ENCODE assay signal across 3 cellular contexts in genomic region chr17:12034538-12034937, GRCh38.
TF ChIP-seq lines count a peak whose summit lies in the region.

No MANE protein-coding gene starts in this region.

TF ChIP-seq in liver, 16 proteins besides CTCF, POLR2A, EP300 and RAD21:
- TF ChIP-seq RXRA (IDR thresholded peaks at IDR 0.05) (peak in 1 of 2 donors; percentile 30), SP1 (IDR thresholded peaks at IDR 0.05) (peak; percentile 14), HNF4A (conservative IDR thresholded peaks at IDR 0.05) (peak; percentile 19 to 36), JUND (IDR thresholded peaks at IDR 0.05) (no peak), FOXA1 (IDR thresholded peaks at IDR 0.05) (no peak), EGR1 (IDR thresholded peaks at IDR 0.05; ENCODE audit: low read depth in 2 of 2) (no peak)
- TF ChIP-seq, protein P1, sequence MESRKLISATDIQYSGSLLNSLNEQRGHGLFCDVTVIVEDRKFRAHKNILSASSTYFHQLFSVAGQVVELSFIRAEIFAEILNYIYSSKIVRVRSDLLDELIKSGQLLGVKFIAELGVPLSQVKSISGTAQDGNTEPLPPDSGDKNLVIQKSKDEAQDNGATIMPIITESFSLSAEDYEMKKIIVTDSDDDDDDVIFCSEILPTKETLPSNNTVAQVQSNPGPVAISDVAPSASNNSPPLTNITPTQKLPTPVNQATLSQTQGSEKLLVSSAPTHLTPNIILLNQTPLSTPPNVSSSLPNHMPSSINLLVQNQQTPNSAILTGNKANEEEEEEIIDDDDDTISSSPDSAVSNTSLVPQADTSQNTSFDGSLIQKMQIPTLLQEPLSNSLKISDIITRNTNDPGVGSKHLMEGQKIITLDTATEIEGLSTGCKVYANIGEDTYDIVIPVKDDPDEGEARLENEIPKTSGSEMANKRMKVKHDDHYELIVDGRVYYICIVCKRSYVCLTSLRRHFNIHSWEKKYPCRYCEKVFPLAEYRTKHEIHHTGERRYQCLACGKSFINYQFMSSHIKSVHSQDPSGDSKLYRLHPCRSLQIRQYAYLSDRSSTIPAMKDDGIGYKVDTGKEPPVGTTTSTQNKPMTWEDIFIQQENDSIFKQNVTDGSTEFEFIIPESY (IDR thresholded peaks at IDR 0.05): no peak

TF ChIP-seq in HepG2, 621 proteins besides CTCF, POLR2A, EP300 and RAD21:
- TF ChIP-seq RBM39 (IDR thresholded peaks at IDR 0.05; ENCODE audit: low read depth, low read length, poor library complexity, severe bottlenecking) (no peak), AKAP8 (CRISPR knock-in tag; IDR thresholded peaks at IDR 0.05) (no peak)

TF ChIP-seq in SK-N-SH treated with all-trans-retinoic acid at 6 μM for 48 hours, 23 proteins besides CTCF, POLR2A, EP300 and RAD21:
- TF ChIP-seq GLIS3 (CRISPR knock-in tag; IDR thresholded peaks at IDR 0.05) (no peak), ZNF565 (CRISPR knock-in tag; conservative IDR thresholded peaks at IDR 0.05; ENCODE audit: low read depth) (no peak), ZFP3 (CRISPR knock-in tag; IDR thresholded peaks at IDR 0.05) (no peak), OSR1 (CRISPR knock-in tag; IDR thresholded peaks at IDR 0.05) (no peak), PPARA (CRISPR knock-in tag; IDR thresholded peaks at IDR 0.05; ENCODE audit: borderline replicate concordance) (no peak), TCF4 (CRISPR knock-in tag; IDR thresholded peaks at IDR 0.05; ENCODE audit: borderline replicate concordance) (no peak), ISL1 (CRISPR knock-in tag; IDR thresholded peaks at IDR 0.05) (no peak), ZC3H10 (CRISPR knock-in tag; IDR thresholded peaks at IDR 0.05) (no peak), CSDC2 (CRISPR knock-in tag; IDR thresholded peaks at IDR 0.05) (no peak), ZNF8 (CRISPR knock-in tag; IDR thresholded peaks at IDR 0.05) (no peak), BACH2 (CRISPR knock-in tag; IDR thresholded peaks at IDR 0.05; ENCODE audit: borderline replicate concordance) (no peak), CSRNP3 (CRISPR knock-in tag; IDR thresholded peaks at IDR 0.05) (no peak), CREB5 (CRISPR knock-in tag; IDR thresholded peaks at IDR 0.05; ENCODE audit: low read depth) (no peak)
- TF ChIP-seq, protein P2, sequence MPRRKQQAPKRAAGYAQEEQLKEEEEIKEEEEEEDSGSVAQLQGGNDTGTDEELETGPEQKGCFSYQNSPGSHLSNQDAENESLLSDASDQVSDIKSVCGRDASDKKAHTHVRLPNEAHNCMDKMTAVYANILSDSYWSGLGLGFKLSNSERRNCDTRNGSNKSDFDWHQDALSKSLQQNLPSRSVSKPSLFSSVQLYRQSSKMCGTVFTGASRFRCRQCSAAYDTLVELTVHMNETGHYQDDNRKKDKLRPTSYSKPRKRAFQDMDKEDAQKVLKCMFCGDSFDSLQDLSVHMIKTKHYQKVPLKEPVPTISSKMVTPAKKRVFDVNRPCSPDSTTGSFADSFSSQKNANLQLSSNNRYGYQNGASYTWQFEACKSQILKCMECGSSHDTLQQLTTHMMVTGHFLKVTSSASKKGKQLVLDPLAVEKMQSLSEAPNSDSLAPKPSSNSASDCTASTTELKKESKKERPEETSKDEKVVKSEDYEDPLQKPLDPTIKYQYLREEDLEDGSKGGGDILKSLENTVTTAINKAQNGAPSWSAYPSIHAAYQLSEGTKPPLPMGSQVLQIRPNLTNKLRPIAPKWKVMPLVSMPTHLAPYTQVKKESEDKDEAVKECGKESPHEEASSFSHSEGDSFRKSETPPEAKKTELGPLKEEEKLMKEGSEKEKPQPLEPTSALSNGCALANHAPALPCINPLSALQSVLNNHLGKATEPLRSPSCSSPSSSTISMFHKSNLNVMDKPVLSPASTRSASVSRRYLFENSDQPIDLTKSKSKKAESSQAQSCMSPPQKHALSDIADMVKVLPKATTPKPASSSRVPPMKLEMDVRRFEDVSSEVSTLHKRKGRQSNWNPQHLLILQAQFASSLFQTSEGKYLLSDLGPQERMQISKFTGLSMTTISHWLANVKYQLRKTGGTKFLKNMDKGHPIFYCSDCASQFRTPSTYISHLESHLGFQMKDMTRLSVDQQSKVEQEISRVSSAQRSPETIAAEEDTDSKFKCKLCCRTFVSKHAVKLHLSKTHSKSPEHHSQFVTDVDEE (CRISPR knock-in tag; IDR thresholded peaks at IDR 0.05): no peak
- TF ChIP-seq, protein P3, sequence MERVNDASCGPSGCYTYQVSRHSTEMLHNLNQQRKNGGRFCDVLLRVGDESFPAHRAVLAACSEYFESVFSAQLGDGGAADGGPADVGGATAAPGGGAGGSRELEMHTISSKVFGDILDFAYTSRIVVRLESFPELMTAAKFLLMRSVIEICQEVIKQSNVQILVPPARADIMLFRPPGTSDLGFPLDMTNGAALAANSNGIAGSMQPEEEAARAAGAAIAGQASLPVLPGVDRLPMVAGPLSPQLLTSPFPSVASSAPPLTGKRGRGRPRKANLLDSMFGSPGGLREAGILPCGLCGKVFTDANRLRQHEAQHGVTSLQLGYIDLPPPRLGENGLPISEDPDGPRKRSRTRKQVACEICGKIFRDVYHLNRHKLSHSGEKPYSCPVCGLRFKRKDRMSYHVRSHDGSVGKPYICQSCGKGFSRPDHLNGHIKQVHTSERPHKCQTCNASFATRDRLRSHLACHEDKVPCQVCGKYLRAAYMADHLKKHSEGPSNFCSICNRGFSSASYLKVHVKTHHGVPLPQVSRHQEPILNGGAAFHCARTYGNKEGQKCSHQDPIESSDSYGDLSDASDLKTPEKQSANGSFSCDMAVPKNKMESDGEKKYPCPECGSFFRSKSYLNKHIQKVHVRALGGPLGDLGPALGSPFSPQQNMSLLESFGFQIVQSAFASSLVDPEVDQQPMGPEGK (CRISPR knock-in tag; IDR thresholded peaks at IDR 0.05; ENCODE audit: borderline replicate concordance): no peak
